In the genomic region with DNA sequence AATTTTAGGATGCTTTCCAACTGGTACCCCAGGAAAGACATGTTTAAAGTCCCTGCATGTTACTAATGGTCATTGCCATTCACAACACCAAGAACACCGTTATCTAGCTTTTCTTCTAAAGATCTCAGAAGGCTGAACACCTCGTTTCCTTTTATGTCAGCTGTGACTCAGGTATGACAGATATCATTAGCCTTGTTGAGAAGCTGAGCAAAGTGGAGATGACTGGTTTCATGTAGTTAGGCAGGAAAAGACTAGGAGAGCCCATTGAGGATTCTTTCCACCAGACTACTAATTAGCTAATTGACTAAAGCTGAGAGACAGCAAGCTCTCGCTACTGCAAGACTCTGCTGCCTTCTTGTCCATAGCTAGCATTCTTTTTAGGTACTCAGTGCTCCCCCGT, we compare ENCODE assay signal across 19 cellular contexts.
"Had no signal": no experiment of that assay in that cellular context is flagged by ENCODE, and none has a peak within 500 bp of the region (broad histone marks: within the 10 kb centered on the region; RNA-seq: fewer than 3 reads in every experiment).

No MANE protein-coding gene starts in this region.

- H3K27ac ChIP-seq: adrenal gland, colonic mucosa, left lung, spleen, upper lobe of right lung had no signal

- H3K27ac Mint-ChIP-seq: activated naive CD8-positive, alpha-beta T cell; naive thymus-derived CD4-positive, alpha-beta T cell; WTC11 had no signal

- H3K36me3 ChIP-seq: adrenal gland, colonic mucosa, left lung, spleen, thyroid gland, upper lobe of right lung had no signal

- H3K27me3 ChIP-seq: adrenal gland, colonic mucosa, left lung, spleen, thyroid gland, upper lobe of right lung had no signal

- H3K4me3 ChIP-seq: adrenal gland, colonic mucosa, left lung, lung, spleen, thyroid gland, upper lobe of right lung had no signal

- DNase-seq: activated naive CD4-positive, alpha-beta T cell; activated T-cell treated with anti-CD3 and anti-CD28 coated beads, Interleukin-2, amount 50 U/mL, for 1 hour; adrenal gland; colonic mucosa; left lung; naive thymus-derived CD4-positive, alpha-beta T cell; retina; spleen; stimulated activated CD4-positive, alpha-beta T cell treated with anti-CD3 and anti-CD28 coated beads, Interleukin-4, amount 100 ng/mL, for 24 hours; stimulated activated naive CD8-positive, alpha-beta T cell treated with anti-CD3 and anti-CD28 coated beads, Interleukin-15, Interleukin-2, amounts not matched to agents 100 U/mL and 50 U/mL, for 24 hours; substantia nigra; T-helper 1 cell; thyroid gland; upper lobe of right lung had no signal

- ATAC-seq: left lung; naive thymus-derived CD4-positive, alpha-beta T cell; stimulated activated naive CD8-positive, alpha-beta T cell treated with anti-CD3 and anti-CD28 coated beads, Interleukin-15, Interleukin-2, amounts not matched to agents 100 U/mL and 50 U/mL, for 24 hours; upper lobe of right lung; WTC11 had no signal

- H3K4me3 Mint-ChIP-seq: activated naive CD8-positive, alpha-beta T cell; central memory CD8-positive, alpha-beta T cell; naive thymus-derived CD4-positive, alpha-beta T cell; WTC11 had no signal

- FAIRE-seq: astrocyte had no signal

- H3K9me3 Mint-ChIP-seq: central memory CD8-positive, alpha-beta T cell; naive thymus-derived CD4-positive, alpha-beta T cell; WTC11 had no signal

- H3K36me3 Mint-ChIP-seq: naive thymus-derived CD4-positive, alpha-beta T cell; WTC11 had no signal

- H3K27me3 Mint-ChIP-seq: activated naive CD8-positive, alpha-beta T cell; central memory CD8-positive, alpha-beta T cell had no signal

- H3K4me1 Mint-ChIP-seq: central memory CD8-positive, alpha-beta T cell; naive thymus-derived CD4-positive, alpha-beta T cell had no signal

- H3K9me3 ChIP-seq: adrenal gland, colonic mucosa, left lung, spleen, thyroid gland, upper lobe of right lung had no signal
